Comparison of ENCODE assay signal across 8 cellular contexts in the genomic region with DNA sequence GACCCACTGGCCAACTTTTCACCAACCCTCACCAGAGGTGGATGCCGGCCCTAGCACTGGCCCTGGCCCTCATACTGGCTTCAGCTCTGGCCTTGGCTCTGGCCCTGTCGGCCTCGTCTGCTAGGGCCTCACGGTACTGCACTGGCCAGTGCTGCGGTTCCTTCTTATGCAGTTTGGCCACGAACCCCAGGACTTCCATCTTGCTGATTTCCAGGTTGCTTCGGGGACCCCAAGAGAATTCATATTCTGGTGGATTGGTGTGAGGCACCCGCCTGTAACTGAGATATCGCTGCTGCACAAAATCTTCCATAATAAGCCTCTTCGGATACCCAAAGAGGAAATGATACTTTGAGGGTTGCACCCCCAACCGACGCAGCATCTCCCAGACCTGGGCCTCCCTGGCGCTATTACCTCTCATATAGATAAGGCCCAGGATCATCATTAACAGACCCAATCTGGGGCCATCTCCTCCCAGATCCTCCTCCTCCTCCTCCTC. TPM values are rescaled to one million over a fixed set of nuclear protein-coding genes. Genes with fewer than 3 reads are reported as not detected.
DNase-seq lines count a peak whose midpoint lies in the region; ATAC-seq and TF ChIP-seq lines count a peak whose summit lies in the region.

No MANE protein-coding gene starts in this region.

- ATAC-seq in HG03280 (IDR thresholded peaks at IDR 0.05; ENCODE audit: unreplicated experiment): peak; percentile 52
- peak; percentile 38 for ATAC-seq in T-helper 17 cell
- peak in 2 of 3 donors; percentile 14 to 15 for ATAC-seq in natural killer cell

- H3K4me3 ChIP-seq in epithelial cell of proximal tubule (ENCODE audit: low read depth, low read length): peak overlapping the region; percentile 86

- H3K4me1 Mint-ChIP-seq in T-helper 17 cell (peaks cover 27% of the 10 kb centered on the region), natural killer cell (peaks cover 21 to 36% of the 10 kb centered on the region in 2 donors)

- TF ChIP-seq CTCF in epithelial cell of proximal tubule (conservative IDR thresholded peaks at IDR 0.05; ENCODE audit: low read depth, low read length) (no peak), natural killer cell (IDR thresholded peaks at IDR 0.05) (no peak)

- no peaks in the 10 kb centered on the region for H3K27me3 Mint-ChIP-seq in T-helper 17 cell
- no peaks in the 10 kb centered on the region for H3K27me3 Mint-ChIP-seq in natural killer cell (ENCODE audit: low read depth in 2 of 2)

- H3K9me3 Mint-ChIP-seq in natural killer cell: no peaks in the 10 kb centered on the region

- no peaks in the 10 kb centered on the region for H3K9me3 ChIP-seq in T-helper 17 cell (ENCODE audit: control insufficient read depth, low read length, poor library complexity, severe bottlenecking)

- H3K4me3 Mint-ChIP-seq in T-helper 17 cell: peak overlapping the region; percentile 94
- peak overlapping the region; percentile 76 for H3K4me3 Mint-ChIP-seq in natural killer cell

- intact Hi-C loops in natural killer cell (cut with micrococcal nuclease): no loop called here

- H3K27ac Mint-ChIP-seq in T-helper 17 cell (peak overlapping the region; percentile 1), natural killer cell (peak overlapping the region; percentile 43 to 81)

- no peaks in the 10 kb centered on the region for H3K36me3 Mint-ChIP-seq in T-helper 17 cell (ENCODE audit: low read depth)
- H3K36me3 Mint-ChIP-seq in natural killer cell: no peaks in the 10 kb centered on the region

- DNase-seq in CD1c-positive myeloid dendritic cell (ENCODE audit: extremely low spot score) (peak; percentile 37), GM19238 (ENCODE audit: insufficient read length, low spot score) (peak; percentile 56), T-helper 17 cell (no peak), epithelial cell of proximal tubule (ENCODE audit: low read depth) (no peak), natural killer cell (no peak), NCI-H2081 treated with DMSO at 0.1 percent for 48 hours (lab: John Stamatoyannopoulos, UW) (no peak), middle frontal gyrus (ENCODE audit: extremely low spot score, low spot score) (no peak)

RNA-seq across cellular contexts. Expression of a gene that starts 0.9 kb away (rescaled TPM):
- total RNA-seq in T-helper 17 cell: 1 to 10 TPM; 4.5 to 6.4 TPM
- total RNA-seq in epithelial cell of proximal tubule: 27.5 and 36.2 TPM in 2 replicates
- total RNA-seq in natural killer cell: 10 to 100 TPM in 2 of 3 donors, 1 to 10 TPM in 1; 8.1 to 12.6 (median 11.4) TPM

Comparison
In these comparisons a context has a peak if more than half of its experiments do, and no peak if none do; other contexts are left out.
1. DNase-seq: peak in CD1c-positive myeloid dendritic cell (single experiment) and GM19238 (single experiment); none in T-helper 17 cell (0 of 3), epithelial cell of proximal tubule (single experiment), natural killer cell (single experiment), NCI-H2081 treated with DMSO at 0.1 percent for 48 hours (single experiment) and middle frontal gyrus (single experiment).
2. Peak in every context shown above with its lines, with median percentiles within 50 percentile points of each other: ATAC-seq.